6 cellular contexts compared by ENCODE assay signal in the genomic region with DNA sequence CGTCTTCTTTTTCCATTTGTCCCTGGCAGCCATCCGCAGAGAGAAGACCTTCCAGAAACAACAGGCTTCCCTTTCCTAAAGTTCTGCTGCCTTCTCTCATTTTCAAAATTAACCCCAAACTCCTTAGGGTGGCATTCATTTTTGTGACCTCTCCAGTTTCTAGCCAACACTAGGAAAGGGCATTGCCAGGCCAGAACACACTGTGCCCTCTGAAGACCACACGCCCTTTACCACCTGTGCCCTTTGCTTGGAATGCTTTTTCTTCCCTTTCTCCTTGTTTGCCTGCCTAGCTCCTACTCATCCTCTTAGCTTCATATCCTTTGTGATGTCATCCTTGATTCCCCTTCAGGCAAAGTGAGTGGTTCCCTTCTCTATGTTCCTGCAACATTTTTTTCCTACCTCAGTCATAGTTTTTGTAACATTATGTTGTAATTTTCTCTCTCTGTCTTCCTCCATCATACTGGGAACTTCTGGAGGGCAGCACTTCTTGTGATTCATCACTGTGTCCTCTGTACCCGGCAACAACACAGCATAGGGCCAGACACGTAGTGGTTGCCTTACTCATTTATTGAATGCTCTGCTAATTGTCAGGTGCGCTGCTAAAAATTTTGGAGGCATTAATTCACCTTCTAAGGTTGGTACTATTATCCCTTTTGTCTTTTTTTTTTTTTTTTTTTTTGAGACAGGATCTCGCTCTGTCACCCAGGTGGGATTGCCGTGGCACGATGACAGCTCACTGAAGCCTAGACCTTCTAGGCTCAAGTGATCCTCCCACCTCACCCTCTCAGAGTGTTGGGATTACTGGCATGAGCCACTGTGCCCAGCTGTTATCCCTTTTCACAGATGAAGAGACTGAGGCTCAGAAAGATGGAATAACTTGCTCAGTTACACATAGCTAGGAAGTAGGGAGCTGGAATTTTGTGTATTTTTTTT. TPM values are rescaled to one million over a fixed set of nuclear protein-coding genes. Genes with fewer than 3 reads are reported as not detected.
A peak's percentile ranks its signal among the peaks of the same experiment; 100 is the strongest.
DNase-seq lines count a peak whose midpoint lies in the region; ATAC-seq lines count a peak whose summit lies in the region.

No MANE protein-coding gene starts in this region.

- H3K9ac ChIP-seq in BLaER1: peak overlapping the region; percentile 81
- peak overlapping the region; percentile 81 for H3K9ac ChIP-seq in iPS-20b (ENCODE audit: low read depth, low read length)

- H3K9me3 ChIP-seq in BLaER1 (no peaks in the 10 kb centered on the region), SJSA1 (replicated peaks) (no peaks in the 10 kb centered on the region), iPS-20b (ENCODE audit: insufficient read depth, low read depth, low read length) (no peaks in the 10 kb centered on the region)

- H3K4me2 ChIP-seq in BLaER1: peak overlapping the region; percentile 99

- ATAC-seq in GM18520 (IDR thresholded peaks at IDR 0.05; ENCODE audit: unreplicated experiment) (no peak), GM21367 (IDR thresholded peaks at IDR 0.05; ENCODE audit: unreplicated experiment) (no peak)

- H3K4me1 ChIP-seq in BLaER1 (peaks cover 34% of the 10 kb centered on the region), SJSA1 (replicated peaks) (peaks cover 10% of the 10 kb centered on the region), iPS-20b (ENCODE audit: insufficient read depth, low read length) (peaks cover 5% of the 10 kb centered on the region)

- peaks cover 20% of the 10 kb centered on the region for H4K20me1 ChIP-seq in BLaER1

- H3K36me3 ChIP-seq in BLaER1 (peaks cover 50% of the 10 kb centered on the region), SJSA1 (peaks cover 45% of the 10 kb centered on the region), iPS-20b (ENCODE audit: insufficient read depth, low read depth, low read length) (peaks cover 42% of the 10 kb centered on the region)

- no peak for DNase-seq in SJSA1 (ENCODE audit: low read depth in 1 of 2, low spot score in 2 of 2)
- DNase-seq in hippocampal formation (lab: John Stamatoyannopoulos, UW): no peak

- H3K4me3 ChIP-seq in BLaER1: peak overlapping the region; percentile 75
- peak overlapping the region; percentile 84 for H3K4me3 ChIP-seq in SJSA1
- H3K4me3 ChIP-seq in iPS-20b (ENCODE audit: low read length): peak overlapping the region; percentile 85

- no peaks in the 10 kb centered on the region for H3K27me3 ChIP-seq in BLaER1
- H3K27me3 ChIP-seq in SJSA1 (replicated peaks): no peaks in the 10 kb centered on the region
- H3K27me3 ChIP-seq in iPS-20b (ENCODE audit: insufficient read depth, low read length): no peaks in the 10 kb centered on the region

- H3K27ac ChIP-seq in BLaER1 (peak overlapping the region; percentile 67), SJSA1 (peak overlapping the region; percentile 36), iPS-20b (ENCODE audit: low read length) (peak overlapping the region; percentile 44)

RNA-seq across cellular contexts. Expression of a gene that starts 1.0 kb away (rescaled TPM):
- total RNA-seq in SJSA1 (2014; rRNA removed; shearing (Covaris generic)): 32.3 and 45.2 TPM in 2 replicates

RNA-seq across cellular contexts. Expression of a gene that starts 10.3 kb away (rescaled TPM):
- 19.1 and 20.8 TPM in 2 replicates for total RNA-seq in SJSA1 (2014; rRNA removed; shearing (Covaris generic))

RNA-seq across cellular contexts. Expression of a gene that starts 17.0 kb away (rescaled TPM):
- not detected in 2 replicates for total RNA-seq in SJSA1 (2014; rRNA removed; shearing (Covaris generic))

RNA-seq across cellular contexts. Expression of a gene that starts 23.9 kb away (rescaled TPM):
- 119 and 140 TPM in 2 replicates for total RNA-seq in SJSA1 (2014; rRNA removed; shearing (Covaris generic))

RNA-seq across cellular contexts. Expression of a gene that starts 29.7 kb away (rescaled TPM):
- total RNA-seq in SJSA1 (2014; rRNA removed; shearing (Covaris generic)): 1.9 and 2.6 TPM in 2 replicates
